ENCODE assay signal across 31 cellular contexts in the genomic region with DNA sequence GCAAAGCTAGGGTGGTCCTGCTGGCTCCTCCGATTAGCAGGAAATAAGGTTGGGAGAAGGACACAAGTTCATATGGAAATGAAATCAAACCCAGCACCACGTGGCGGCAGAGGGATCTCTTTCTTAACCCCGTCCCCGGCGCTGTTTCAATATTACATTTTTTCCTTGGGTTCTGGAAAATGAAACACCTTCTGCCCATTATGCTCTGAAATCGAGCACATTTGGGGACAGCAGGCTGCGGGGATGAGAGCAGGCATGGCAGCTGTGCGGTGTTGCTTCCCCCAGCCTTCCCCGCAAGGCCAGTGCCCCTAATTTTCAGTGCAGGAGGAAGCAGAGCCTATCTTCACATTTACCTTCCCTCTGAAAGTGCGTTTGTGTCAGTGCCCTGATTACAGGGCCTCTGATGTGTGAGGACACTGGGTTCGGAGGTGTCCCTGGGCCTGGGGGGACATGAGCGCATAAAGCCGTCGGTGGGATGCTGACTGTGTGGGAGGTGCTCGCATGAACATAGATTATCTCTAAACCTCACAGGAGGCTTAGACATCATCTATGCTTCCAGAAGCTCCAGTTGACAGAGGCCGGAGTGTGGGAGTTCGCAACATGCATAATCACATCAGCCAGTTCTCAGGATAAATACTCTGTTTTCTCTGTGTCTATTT.
"Had no signal": no experiment of that assay in that cellular context is flagged by ENCODE, and none has a peak within 500 bp of the region (broad histone marks: within the 10 kb centered on the region; RNA-seq: fewer than 3 reads in every experiment).

No MANE protein-coding gene starts in this region.

- H3K4me2 ChIP-seq: hepatocyte, SK-N-SH, smooth muscle cell had no signal

- H3K27me3 ChIP-seq: adrenal gland, ascending aorta, cardiac muscle cell, ovary had no signal

- H3K36me3 ChIP-seq: adrenal gland, ascending aorta, cardiac muscle cell, gastroesophageal sphincter, lower lobe of right lung, ovary, suprapubic skin, tibial artery had no signal

- ATAC-seq: effector memory CD8-positive, alpha-beta T cell; gastroesophageal sphincter; lower lobe of right lung; stimulated activated naive B cell treated with anti-CD40 and anti-IgM and Interleukin-4, amounts not matched to agents 10 μg/mL and 1 μg/mL and 100 μg/mL, for 72 hours had no signal

- H3K27ac Mint-ChIP-seq: activated naive CD8-positive, alpha-beta T cell treated with anti-CD3 and anti-CD28 coated beads for 36 hours; activated T-helper 1 cell treated with anti-CD3 and anti-CD28 coated beads, Interleukin-12 subunit alpha, Interleukin-12 subunit beta, Interleukin-2, Interleukin-4 antibody, amounts not matched to agents 30 ng/mL and 10 ng/mL and 1 ng/mL, durations not matched to agents 14 hours and 24 hours and 36 hours; brain; effector memory CD8-positive, alpha-beta T cell; immature natural killer cell; natural killer cell; progenitor cell of endocrine pancreas; stimulated activated naive B cell treated with anti-CD40 and anti-IgM and Interleukin-4, amounts not matched to agents 10 μg/mL and 1 μg/mL and 100 μg/mL, for 72 hours; T-helper 1 cell treated with Interleukin-12 subunit alpha and Interleukin-12 subunit beta and Interleukin-4 antibody, amounts not matched to agents 30 μg/mL and 1 μg/mL, for 36 hours had no signal

- DNase-seq: activated CD4-positive, alpha-beta T cell treated with anti-CD3 and anti-CD28 coated beads for 4 hours; activated CD4-positive, alpha-beta T cell treated with anti-CD3 and anti-CD28 coated beads, Interleukin-2, amount 50 U/mL, for 4 hours; activated gamma-delta T cell treated with Interleukin-2 at 50 U/mL for 16 hours; activated naive CD8-positive, alpha-beta T cell treated with anti-CD3 and anti-CD28 coated beads for 36 hours; activated T-cell treated with anti-CD3 and anti-CD28 coated beads for 4 hours; cerebellar nuclear complex; cortex of kidney; effector memory CD8-positive, alpha-beta T cell; immature natural killer cell; lower lobe of right lung; mesenchymal stem cell; natural killer cell; ovary; SK-N-SH; stimulated activated CD4-positive, alpha-beta T cell treated with anti-CD3 and anti-CD28 coated beads, Interleukin-1b, Interleukin-23, amount 100 ng/mL, for 48 hours; stimulated activated naive B cell treated with anti-CD40 and anti-IgM and Interleukin-4, amounts not matched to agents 10 μg/mL and 1 μg/mL and 100 μg/mL, for 72 hours; SW 1271; T-helper 9 cell had no signal

- H3K27ac ChIP-seq: adrenal gland, ascending aorta, cardiac muscle cell, gastroesophageal sphincter, hepatocyte, lower lobe of right lung, ovary, suprapubic skin, tibial artery, VCaP had no signal

- H3K79me2 ChIP-seq: hepatocyte had no signal

- H3K36me3 Mint-ChIP-seq: brain; immature natural killer cell; natural killer cell; stimulated activated naive B cell treated with anti-CD40 and anti-IgM and Interleukin-4, amounts not matched to agents 10 μg/mL and 1 μg/mL and 100 μg/mL, for 72 hours had no signal

- H3K9me3 Mint-ChIP-seq: activated T-helper 1 cell treated with anti-CD3 and anti-CD28 coated beads, Interleukin-12 subunit alpha, Interleukin-12 subunit beta, Interleukin-2, Interleukin-4 antibody, amounts not matched to agents 30 ng/mL and 10 ng/mL and 1 ng/mL, durations not matched to agents 14 hours and 24 hours and 36 hours; effector memory CD8-positive, alpha-beta T cell; immature natural killer cell; natural killer cell; stimulated activated naive B cell treated with anti-CD40 and anti-IgM and Interleukin-4, amounts not matched to agents 10 μg/mL and 1 μg/mL and 100 μg/mL, for 72 hours had no signal

- H2AFZ ChIP-seq: hepatocyte had no signal

- H3K4me3 ChIP-seq: adrenal gland, ascending aorta, cardiac muscle cell, gastroesophageal sphincter, hepatocyte, lower lobe of right lung, ovary, smooth muscle cell, suprapubic skin, tibial artery had no signal

- H3K9me3 ChIP-seq: adrenal gland, ascending aorta, gastroesophageal sphincter, lower lobe of right lung, ovary, SK-N-SH, suprapubic skin, tibial artery had no signal

- H3K9ac ChIP-seq: SK-N-SH had no signal

- H3K4me3 Mint-ChIP-seq: activated naive CD8-positive, alpha-beta T cell treated with anti-CD3 and anti-CD28 coated beads for 36 hours; activated T-helper 1 cell treated with anti-CD3 and anti-CD28 coated beads, Interleukin-12 subunit alpha, Interleukin-12 subunit beta, Interleukin-2, Interleukin-4 antibody, amounts not matched to agents 30 ng/mL and 10 ng/mL and 1 ng/mL, durations not matched to agents 14 hours and 24 hours and 36 hours; brain; effector memory CD8-positive, alpha-beta T cell; immature natural killer cell; natural killer cell; stimulated activated naive B cell treated with anti-CD40 and anti-IgM and Interleukin-4, amounts not matched to agents 10 μg/mL and 1 μg/mL and 100 μg/mL, for 72 hours; T-helper 1 cell treated with Interleukin-12 subunit alpha and Interleukin-12 subunit beta and Interleukin-4 antibody, amounts not matched to agents 30 μg/mL and 1 μg/mL, for 36 hours had no signal

- H3K4me1 Mint-ChIP-seq: natural killer cell; stimulated activated naive B cell treated with anti-CD40 and anti-IgM and Interleukin-4, amounts not matched to agents 10 μg/mL and 1 μg/mL and 100 μg/mL, for 72 hours had no signal

- H3K4me1 ChIP-seq: adrenal gland, ascending aorta, gastroesophageal sphincter, lower lobe of right lung, suprapubic skin, tibial artery had no signal
